21 cellular contexts compared by ENCODE assay signal in genomic region chr12:25962932-25963525, GRCh38. TPM values are rescaled to one million over a fixed set of nuclear protein-coding genes. Genes with fewer than 3 reads are reported as not detected.
DNase-seq lines count a peak whose midpoint lies in the region; ATAC-seq and TF ChIP-seq lines count a peak whose summit lies in the region.
"Had no signal": no experiment of that assay in that cellular context is flagged by ENCODE, and none has a peak within 500 bp of the region (broad histone marks: within the 10 kb centered on the region; RNA-seq: fewer than 3 reads in every experiment).

No MANE protein-coding gene starts in this region.

- ATAC-seq in HG03469 (IDR thresholded peaks at IDR 0.05; ENCODE audit: unreplicated experiment) = no peak
- ATAC-seq: foreskin keratinocyte, K562 had no signal

- peak overlapping the region; percentile 14 for H3K4me2 ChIP-seq in Loucy (ENCODE audit: low read depth, low read length, poor library complexity, severe bottlenecking)

- H3F3A ChIP-seq in Loucy (ENCODE audit: low read depth) = no peaks in the 10 kb centered on the region

- TF ChIP-seq POLR2A in esophagus muscularis mucosa (IDR thresholded peaks at IDR 0.05; ENCODE audit: low read depth) (no peak), uterus (IDR thresholded peaks at IDR 0.05) (no peak)

- peak overlapping the region in 2 of 3 experiments; percentile 35 to 39 for H3K27ac Mint-ChIP-seq in nephron
- H3K27ac Mint-ChIP-seq: activated naive CD4-positive, alpha-beta T cell treated with anti-CD3 and anti-CD28 coated beads, Interleukin-2, amount 50 U/mL, for 24 hours; activated T-cell treated with anti-CD3 and anti-CD28 coated beads, Interleukin-2, amount 50 U/mL, for 24 hours; nephron progenitor cell had no signal

- no peaks in the 10 kb centered on the region for H3K9me3 Mint-ChIP-seq in nephron
- H3K9me3 Mint-ChIP-seq: activated naive CD4-positive, alpha-beta T cell treated with anti-CD3 and anti-CD28 coated beads, Interleukin-2, amount 50 U/mL, for 24 hours; activated T-cell treated with anti-CD3 and anti-CD28 coated beads, Interleukin-2, amount 50 U/mL, for 24 hours had no signal

- peaks cover 24% of the 10 kb centered on the region for H3K4me1 ChIP-seq in Loucy (ENCODE audit: insufficient read depth, low read length, poor library complexity, severe bottlenecking)
- H3K4me1 ChIP-seq in esophagus muscularis mucosa = peaks cover 25 to 60% (median 56%) of the 10 kb centered on the region in 4 donors
- H3K4me1 ChIP-seq in uterus = peaks cover 0 to 3% of the 10 kb centered on the region in 2 donors
- H3K4me1 ChIP-seq: breast epithelium had no signal

- peaks cover 14% of the 10 kb centered on the region for H3K36me3 Mint-ChIP-seq in nephron (ENCODE audit: low read depth)
- H3K36me3 Mint-ChIP-seq: activated naive CD4-positive, alpha-beta T cell treated with anti-CD3 and anti-CD28 coated beads, Interleukin-2, amount 50 U/mL, for 24 hours had no signal

- H3K9me2 ChIP-seq in Loucy (replicated peaks; ENCODE audit: low read depth, low read length) = no peaks in the 10 kb centered on the region

- DNase-seq in esophagus muscularis mucosa (ENCODE audit: extremely low spot score) (no peak), uterus (peak; percentile 33 to 44), NCI-H146 (lab: John Stamatoyannopoulos, UW) (no peak), CD1c-positive myeloid dendritic cell (ENCODE audit: extremely low spot score) (no peak)
- DNase-seq: activated CD4-positive, alpha-beta T cell treated with anti-CD3 and anti-CD28 coated beads, Interleukin-2, amount 50 U/mL, for 48 hours; activated T-cell treated with anti-CD3 and anti-CD28 coated beads, Interleukin-2, amount 50 U/mL, for 24 hours; C1 segment of cervical spinal cord; DMS153; effector CD4-positive, alpha-beta T cell; foreskin keratinocyte; NCI-H1092 treated with DMSO at 0.1 percent for 48 hours; NCI-H2171; nephron progenitor cell; retina; stimulated activated CD4-positive, alpha-beta T cell treated with anti-CD3 and anti-CD28 coated beads, Interleukin-2, amount 100 ng/mL, for 24 hours had no signal

- H3K4me1 Mint-ChIP-seq in nephron = peaks cover 37% of the 10 kb centered on the region

- H4K20me1 ChIP-seq in Loucy (ENCODE audit: insufficient read depth, low read length, poor library complexity, severe bottlenecking) = peaks cover 3% of the 10 kb centered on the region

- no peak for TF ChIP-seq EP300 in esophagus muscularis mucosa (IDR thresholded peaks at IDR 0.05)

- H3K27me3 Mint-ChIP-seq in nephron (ENCODE audit: low read depth) = no peaks in the 10 kb centered on the region

- H3K4me3 Mint-ChIP-seq in nephron = peak overlapping the region in 1 of 3 experiments; percentile 61
- H3K4me3 Mint-ChIP-seq: activated naive CD4-positive, alpha-beta T cell treated with anti-CD3 and anti-CD28 coated beads, Interleukin-2, amount 50 U/mL, for 24 hours; activated T-cell treated with anti-CD3 and anti-CD28 coated beads, Interleukin-2, amount 50 U/mL, for 24 hours; nephron progenitor cell had no signal

- no peaks in the 10 kb centered on the region for H3K27me3 ChIP-seq in Loucy (ENCODE audit: insufficient read depth, low read length, poor library complexity, severe bottlenecking)
- H3K27me3 ChIP-seq in esophagus muscularis mucosa = no peaks in the 10 kb centered on the region
- no peaks in the 10 kb centered on the region for H3K27me3 ChIP-seq in uterus
- H3K27me3 ChIP-seq: breast epithelium, foreskin keratinocyte had no signal

- 37% methylated on average over 4 of the region's 4 CpGs for WGBS in esophagus muscularis mucosa

- H3K36me3 ChIP-seq in Loucy (ENCODE audit: insufficient read depth, low read length) (no peaks in the 10 kb centered on the region), esophagus muscularis mucosa (no peaks in the 10 kb centered on the region), uterus (no peaks in the 10 kb centered on the region)
- H3K36me3 ChIP-seq: breast epithelium had no signal

- H3K9me3 ChIP-seq in Loucy (ENCODE audit: insufficient read depth, low read depth, low read length) (no peaks in the 10 kb centered on the region), esophagus muscularis mucosa (no peaks in the 10 kb centered on the region), uterus (no peaks in the 10 kb centered on the region)
- H3K9me3 ChIP-seq: breast epithelium had no signal

- intact Hi-C loops in esophagus muscularis mucosa (cut with DNase I) (loop anchor here (5.0 kb wide), 2 partner anchors 64 to 149 kb away; no protein-coding TSS in a partner anchor), uterus (cut with DNase I; ENCODE audit: low total_unique reads) (no loop called here)

- no peak for TF ChIP-seq CTCF in Loucy (conservative IDR thresholded peaks at IDR 0.05; ENCODE audit: low read length)
- no peak for TF ChIP-seq CTCF in esophagus muscularis mucosa (IDR thresholded peaks at IDR 0.05)
- TF ChIP-seq CTCF in nephron (IDR thresholded peaks at IDR 0.05; ENCODE audit: unreplicated experiment in 3 of 3) = no peak
- no peak for TF ChIP-seq CTCF in uterus (IDR thresholded peaks at IDR 0.05)

- no peak overlapping the region for H3K9ac ChIP-seq in Loucy (ENCODE audit: low read depth, low read length, poor library complexity, severe bottlenecking)

- H3K27ac ChIP-seq in esophagus muscularis mucosa (replicated peaks in 1 of 4) (peak overlapping the region; percentile 46 to 67 (median 60)), uterus (peak overlapping the region; percentile 95 to 98)
- H3K27ac ChIP-seq: foreskin keratinocyte had no signal

- peaks cover 26% of the 10 kb centered on the region for H3K79me2 ChIP-seq in Loucy (ENCODE audit: insufficient read depth, low read length)

- H2AFZ ChIP-seq in Loucy (ENCODE audit: low read length) = no peak overlapping the region

- H3K4me3 ChIP-seq in Loucy (ENCODE audit: low read length, poor library complexity, severe bottlenecking) (no peak overlapping the region), esophagus muscularis mucosa (no peak overlapping the region), uterus (no peak overlapping the region)
- H3K4me3 ChIP-seq: breast epithelium, K562 had no signal

RNA-seq across cellular contexts. Expression of gene RASSF8, which starts 4.5 kb away (rescaled TPM):
- total RNA-seq in esophagus muscularis mucosa (10 to 100 TPM; 56.8 to 81.0 (median 77.3) TPM), uterus (100 to 1,000 TPM in 2 of 4 donors, 10 to 100 TPM in 2; 54.1 to 174 (median 119) TPM)

Comparison
In these comparisons a context has a peak if more than half of its experiments do, and no peak if none do; other contexts are left out.
1. DNase-seq: peak in uterus (2 of 2); none in esophagus muscularis mucosa (single experiment), NCI-H146 (single experiment) and CD1c-positive myeloid dendritic cell (single experiment).